ENCODE assay signal across 8 cellular contexts in genomic region chr1:21937372-21938121, GRCh38. TPM values are rescaled to one million over a fixed set of nuclear protein-coding genes. Genes with fewer than 3 reads are reported as not detected.
A peak's percentile ranks its signal among the peaks of the same experiment; 100 is the strongest.
DNase-seq lines count a peak whose midpoint lies in the region; ATAC-seq and TF ChIP-seq lines count a peak whose summit lies in the region.

No MANE protein-coding gene starts in this region.

- peaks cover 9% of the 10 kb centered on the region for H3K27me3 Mint-ChIP-seq in activated T-helper 17 cell treated with anti-CD3 and anti-CD28 coated beads, Interleukin-2, amount 50 U/mL, for 72 hours

- peak; percentile 47 for ATAC-seq in HG03439 (IDR thresholded peaks at IDR 0.05; ENCODE audit: unreplicated experiment)
- peak; percentile 75 for ATAC-seq in activated T-helper 17 cell treated with anti-CD3 and anti-CD28 coated beads, Interleukin-2, amount 50 U/mL, for 72 hours (replicated peaks)
- ATAC-seq in GM21390 (IDR thresholded peaks at IDR 0.05; ENCODE audit: unreplicated experiment) = no peak

- H3K79me2 ChIP-seq in fibroblast of lung (ENCODE audit: control insufficient read depth, insufficient read depth, low read length) = peaks cover 39% of the 10 kb centered on the region

- peak; percentile 79 to 81 for DNase-seq in fibroblast of lung (ENCODE audit: low read depth in 2 of 2)
- DNase-seq in stimulated activated CD8-positive, alpha-beta memory T cell treated with anti-CD3 and anti-CD28 coated beads, Interleukin-4, amount 100 ng/mL, for 24 hours (ENCODE audit: low read depth) = peak; percentile 46

- no peaks in the 10 kb centered on the region for H3K27me3 ChIP-seq in fibroblast of lung (ENCODE audit: control insufficient read depth, insufficient read depth, low read length)
- H3K27me3 ChIP-seq in muscle layer of duodenum (ENCODE audit: low read depth, low read length) = no peaks in the 10 kb centered on the region

- peak overlapping the region; percentile 56 for H3K27ac Mint-ChIP-seq in activated T-helper 17 cell treated with anti-CD3 and anti-CD28 coated beads, Interleukin-2, amount 50 U/mL, for 72 hours

- H3K9ac ChIP-seq in ES-I3 (ENCODE audit: low read depth, low read length) = peak overlapping the region; percentile 56
- H3K9ac ChIP-seq in fibroblast of lung (ENCODE audit: insufficient read depth, low read length) = peak overlapping the region; percentile 62

- peak overlapping the region; percentile 87 for H2AFZ ChIP-seq in fibroblast of lung (ENCODE audit: low read length)

- peak overlapping the region; percentile 79 for H3K4me2 ChIP-seq in fibroblast of lung (ENCODE audit: extremely low read depth, insufficient read depth, low read length)

- no peak for TF ChIP-seq CTCF in fibroblast of lung (conservative IDR thresholded peaks at IDR 0.05 in 1 of 2, IDR thresholded peaks at IDR 0.05 in 1 of 2; ENCODE audit: low read depth in 1 of 2, low read length in 2 of 2)

- no peaks in the 10 kb centered on the region for H3K36me3 Mint-ChIP-seq in activated T-helper 17 cell treated with anti-CD3 and anti-CD28 coated beads, Interleukin-2, amount 50 U/mL, for 72 hours (ENCODE audit: low read depth)

- peaks cover 5% of the 10 kb centered on the region for H3K4me1 Mint-ChIP-seq in activated T-helper 17 cell treated with anti-CD3 and anti-CD28 coated beads, Interleukin-2, amount 50 U/mL, for 72 hours

- H3K4me3 ChIP-seq in fibroblast of lung (replicated peaks in 1 of 4; ENCODE audit: control extremely low read depth in 1 of 4, insufficient read depth in 1 of 4, low read depth in 3 of 4, low read length in 4 of 4) (peak overlapping the region in 3 of 4 experiments; percentile 25 to 49 (median 48)), muscle layer of duodenum (ENCODE audit: low read depth in 1 of 2, low read length in 2 of 2) (peak overlapping the region; percentile 44 to 52)

- H4K20me1 ChIP-seq in fibroblast of lung (ENCODE audit: control insufficient read depth, extremely low read depth, insufficient read depth, low read length) = no peaks in the 10 kb centered on the region

- H3K9me3 ChIP-seq in ES-I3 (ENCODE audit: control insufficient read depth, insufficient read depth, low read length) = no peaks in the 10 kb centered on the region
- H3K9me3 ChIP-seq in fibroblast of lung (ENCODE audit: control insufficient read depth, insufficient read depth, low read depth, low read length) = no peaks in the 10 kb centered on the region
- H3K9me3 ChIP-seq in muscle layer of duodenum (ENCODE audit: control insufficient read depth in 1 of 2, low read length in 2 of 2) = no peaks in the 10 kb centered on the region

- no peaks in the 10 kb centered on the region for H3K9me3 Mint-ChIP-seq in activated T-helper 17 cell treated with anti-CD3 and anti-CD28 coated beads, Interleukin-2, amount 50 U/mL, for 72 hours

- peak overlapping the region; percentile 70 for H3K4me3 Mint-ChIP-seq in activated T-helper 17 cell treated with anti-CD3 and anti-CD28 coated beads, Interleukin-2, amount 50 U/mL, for 72 hours

- peak overlapping the region; percentile 65 for H3K27ac ChIP-seq in fibroblast of lung (ENCODE audit: insufficient read depth, low read length)
- peak overlapping the region; percentile 91 for H3K27ac ChIP-seq in muscle layer of duodenum (ENCODE audit: low read length)

- H3K36me3 ChIP-seq in ES-I3 (ENCODE audit: insufficient read depth, low read length) = no peaks in the 10 kb centered on the region
- H3K36me3 ChIP-seq in fibroblast of lung (ENCODE audit: control insufficient read depth, insufficient read depth, low read length) = peaks cover 2% of the 10 kb centered on the region
- peaks cover 0 to 4% of the 10 kb centered on the region in 2 donors for H3K36me3 ChIP-seq in muscle layer of duodenum (ENCODE audit: control insufficient read depth in 1 of 2, insufficient read depth in 2 of 2, low read length in 2 of 2)

- peaks cover 35% of the 10 kb centered on the region for H3K4me1 ChIP-seq in ES-I3 (ENCODE audit: insufficient read depth, low read length)
- H3K4me1 ChIP-seq in fibroblast of lung (ENCODE audit: control insufficient read depth, extremely low read depth, insufficient read depth, low read length) = peaks cover 30% of the 10 kb centered on the region
- peaks cover 19 to 43% of the 10 kb centered on the region in 2 donors for H3K4me1 ChIP-seq in muscle layer of duodenum (ENCODE audit: control insufficient read depth in 1 of 2, insufficient read depth in 2 of 2, low read length in 2 of 2)

TF ChIP-seq in PFSK-1, 5 proteins besides CTCF, POLR2A, EP300 and RAD21:
- no peak for TF ChIP-seq POLR2AphosphoS5 (IDR thresholded peaks at IDR 0.05; ENCODE audit: low read depth, low read length)
- TF ChIP-seq SIN3A (IDR thresholded peaks at IDR 0.05; ENCODE audit: borderline replicate concordance, insufficient read depth, low read length) = no peak
- no peak for TF ChIP-seq TAF1 (IDR thresholded peaks at IDR 0.05; ENCODE audit: borderline replicate concordance, insufficient read depth, low read length)
- TF ChIP-seq FOXP2 (optimal IDR thresholded peaks at IDR 0.05; ENCODE audit: borderline replicate concordance, extremely low read depth, extremely low read length, insufficient read depth) = peak; percentile 16
TF ChIP-seq in PFSK-1: peak in this region for 1.

RNA-seq across cellular contexts. Expression of gene HSPG2, which starts 0.4 kb away (rescaled TPM):
- polyA plus RNA-seq in PFSK-1 (2012; ENCODE audit: insufficient read length, low read depth) = 23.3 TPM
- total RNA-seq in activated T-helper 17 cell treated with anti-CD3 and anti-CD28 coated beads, Interleukin-2, amount 50 U/mL, for 72 hours = 10 to 100 TPM in 1 of 2 donors, 1 to 10 TPM in 1; 1.8 to 33.3 TPM
- total RNA-seq in fibroblast of lung = 49.8 and 88.4 TPM in 2 replicates
- polyA plus RNA-seq in fibroblast of lung = 21.2 and 40.7 TPM in 2 replicates
- 91.8 and 196 TPM in 2 replicates for polyA plus RNA-seq in fibroblast of lung (2012)
- polyA minus RNA-seq in fibroblast of lung (ENCODE audit: low replicate concordance) = 177 and 384 TPM in 2 replicates

RNA-seq across cellular contexts. Expression of gene CELA3B, which starts 39.3 kb away (rescaled TPM):
- polyA plus RNA-seq in PFSK-1 (2012; ENCODE audit: insufficient read length, low read depth) = not detected
- not detected for total RNA-seq in activated T-helper 17 cell treated with anti-CD3 and anti-CD28 coated beads, Interleukin-2, amount 50 U/mL, for 72 hours
- total RNA-seq in fibroblast of lung = not detected in 2 replicates
- polyA plus RNA-seq in fibroblast of lung = not detected in 2 replicates
- not detected in 2 replicates for polyA plus RNA-seq in fibroblast of lung (2012)
- not detected in 2 replicates for polyA minus RNA-seq in fibroblast of lung (ENCODE audit: low replicate concordance)
